1 cellular context compared by ENCODE assay signal in genomic region chr15:65516997-65517865, GRCh38.
A peak's percentile ranks its signal among the peaks of the same experiment; 100 is the strongest.
TF ChIP-seq lines count a peak whose summit lies in the region.

TSS of gene DPP8 (minus strand) at chr15:65517689. CDS start at chr15:65512553, 5,136 bp downstream.

TF ChIP-seq in HEK293, 187 proteins besides CTCF, POLR2A, EP300 and RAD21 (continued from another document and continues in another):
- TF ChIP-seq MZF1 (tag by site-specific recombination; IDR thresholded peaks at IDR 0.05; ENCODE audit: borderline replicate concordance) (no peak), ZNF830 (tag by site-specific recombination; IDR thresholded peaks at IDR 0.05; ENCODE audit: low read depth) (no peak), ZNF133 (tag by site-specific recombination; IDR thresholded peaks at IDR 0.05) (no peak), OSR2 (tag by site-specific recombination; IDR thresholded peaks at IDR 0.05) (peak; percentile 65), KLF10 (tag by site-specific recombination; IDR thresholded peaks at IDR 0.05) (0 out of 2 replicates have a peak, but pooled peaks have one; percentile 37), ZBTB48 (tag by site-specific recombination; IDR thresholded peaks at IDR 0.05) (peak; percentile 37; the same call in 1 of the 2 replicates), ZNF16 (tag by site-specific recombination; IDR thresholded peaks at IDR 0.05; ENCODE audit: low read depth) (no peak; the same call in 1 of the 2 replicates), ZNF560 (tag by site-specific recombination; IDR thresholded peaks at IDR 0.05; ENCODE audit: borderline replicate concordance) (no peak), ZNF335 (tag by site-specific recombination; conservative IDR thresholded peaks at IDR 0.05) (peak; percentile 97), ZBTB11 (tag by site-specific recombination; conservative IDR thresholded peaks at IDR 0.05; ENCODE audit: low read depth) (peak; percentile 98), ZNF266 (tag by site-specific recombination; IDR thresholded peaks at IDR 0.05; ENCODE audit: low read depth) (no peak), ZNF248 (tag by site-specific recombination; IDR thresholded peaks at IDR 0.05) (no peak), ZNF202 (tag by site-specific recombination; IDR thresholded peaks at IDR 0.05; ENCODE audit: borderline replicate concordance) (no peak), ZNF155 (tag by site-specific recombination; IDR thresholded peaks at IDR 0.05) (no peak), BCL11A (tag by site-specific recombination; IDR thresholded peaks at IDR 0.05; ENCODE audit: low read depth) (no peak), BCL6B (tag by site-specific recombination; IDR thresholded peaks at IDR 0.05) (no peak; the same call in 1 of the 2 replicates), ZNF791 (tag by site-specific recombination; IDR thresholded peaks at IDR 0.05) (no peak), ZBTB7A (tag by site-specific recombination; IDR thresholded peaks at IDR 0.05; ENCODE audit: low read depth) (0 out of 2 replicates have a peak, but pooled peaks have one; percentile 65), ZFP69B (tag by site-specific recombination; IDR thresholded peaks at IDR 0.05) (peak; percentile 66), ZNF354C (tag by site-specific recombination; IDR thresholded peaks at IDR 0.05; ENCODE audit: borderline replicate concordance, low read depth) (no peak), ZNF274 (IDR thresholded peaks at IDR 0.05; ENCODE audit: low read length) (no peak), ZNF274 (tag by site-specific recombination; IDR thresholded peaks at IDR 0.05; ENCODE audit: borderline replicate concordance) (no peak), ZNF18 (tag by site-specific recombination; IDR thresholded peaks at IDR 0.05) (peak; percentile 52), HIC1 (tag by site-specific recombination; IDR thresholded peaks at IDR 0.05) (no peak), ZNF501 (tag by site-specific recombination; IDR thresholded peaks at IDR 0.05) (peak; percentile 100), ZNF26 (tag by site-specific recombination; IDR thresholded peaks at IDR 0.05) (no peak), TRIM28 (IDR thresholded peaks at IDR 0.05; ENCODE audit: borderline replicate concordance, low read length) (peak; percentile 34; the same call in 1 of the 2 replicates), ZNF37A (tag by site-specific recombination; IDR thresholded peaks at IDR 0.05) (no peak), ZNF214 (tag by site-specific recombination; IDR thresholded peaks at IDR 0.05; ENCODE audit: borderline replicate concordance) (no peak), ZNF792 (tag by site-specific recombination; IDR thresholded peaks at IDR 0.05) (no peak), ZBTB10 (tag by site-specific recombination; IDR thresholded peaks at IDR 0.05) (no peak; the same call in 1 of the 2 replicates), ZNF280D (tag by site-specific recombination; IDR thresholded peaks at IDR 0.05) (no peak), ZNF704 (tag by site-specific recombination; IDR thresholded peaks at IDR 0.05) (peak; percentile 64; the same call in 1 of the 2 replicates), ZNF2 (tag by site-specific recombination; IDR thresholded peaks at IDR 0.05) (peak; percentile 99), HOXA7 (CRISPR knock-in tag; IDR thresholded peaks at IDR 0.05; ENCODE audit: borderline replicate concordance) (no peak), BCL11B (tag by site-specific recombination; IDR thresholded peaks at IDR 0.05; ENCODE audit: low read depth) (peak; percentile 20; the same call in 1 of the 2 replicates), KLF7 (tag by site-specific recombination; IDR thresholded peaks at IDR 0.05; ENCODE audit: borderline replicate concordance) (no peak), GLI4 (tag by site-specific recombination; IDR thresholded peaks at IDR 0.05) (peak; percentile 93), GLIS1 (tag by site-specific recombination; IDR thresholded peaks at IDR 0.05) (peak; percentile 55; the same call in 1 of the 2 replicates), EGR2 (tag by site-specific recombination; IDR thresholded peaks at IDR 0.05; ENCODE audit: low read depth) (0 out of 2 replicates have a peak, but pooled peaks have one; percentile 29), ZSCAN30 (tag by site-specific recombination; IDR thresholded peaks at IDR 0.05) (peak; percentile 88), ZSCAN23 (tag by site-specific recombination; IDR thresholded peaks at IDR 0.05) (peak; percentile 84; the same call in 1 of the 2 replicates), ZNF596 (tag by site-specific recombination; IDR thresholded peaks at IDR 0.05) (0 out of 2 replicates have a peak, but pooled peaks have one; percentile 26), RBAK (tag by site-specific recombination; IDR thresholded peaks at IDR 0.05) (no peak), ZEB2 (tag by site-specific recombination; IDR thresholded peaks at IDR 0.05) (peak; percentile 94), ZNF521 (tag by site-specific recombination; IDR thresholded peaks at IDR 0.05) (no peak), GLIS2 (tag by site-specific recombination; IDR thresholded peaks at IDR 0.05) (peak; percentile 64)
